In genomic region chr15:66654718-66655375, GRCh38 we compare ENCODE assay signal across 9 cellular contexts. TPM values are rescaled to one million over a fixed set of nuclear protein-coding genes. Genes with fewer than 3 reads are reported as not detected.
DNase-seq lines count a peak whose midpoint lies in the region; ATAC-seq and TF ChIP-seq lines count a peak whose summit lies in the region.
"Had no signal": no experiment of that assay in that cellular context is flagged by ENCODE, and none has a peak within 500 bp of the region (broad histone marks: within the 10 kb centered on the region; RNA-seq: fewer than 3 reads in every experiment).

No MANE protein-coding gene starts in this region.

- TF ChIP-seq POLR2A in IMR-90 (IDR thresholded peaks at IDR 0.05; ENCODE audit: low read depth, low read length) (no peak), gastroesophageal sphincter (IDR thresholded peaks at IDR 0.05) (no peak)

- in situ Hi-C loops in IMR-90 (cut with MboI; ENCODE audit: low sequenced_read_pairs) = no loop called here
- in situ Hi-C loops in GM13977 (cut with MboI; ENCODE audit: low pct_unique_long_range_greater_than_20kb, low sequenced_read_pairs, unreplicated experiment) = no loop called here

- no peak overlapping the region for H4K91ac ChIP-seq in IMR-90 (ENCODE audit: insufficient read depth, low read depth, low read length)

- POLR2A ChIA-PET in IMR-90 (lab: Charles Lee; ENCODE audit: unreplicated experiment) = no interaction called here

- H3K9ac ChIP-seq in IMR-90 (ENCODE audit: low read depth, low read length) (no peak overlapping the region), iPS-20b (ENCODE audit: low read depth, low read length) (no peak overlapping the region; the same call in 1 of the 2 replicates)

- H3K14ac ChIP-seq in IMR-90 (replicated peaks; ENCODE audit: low read depth, low read length) = no peak overlapping the region

- H2BK120ac ChIP-seq in IMR-90 (ENCODE audit: low read depth, low read length) = no peak overlapping the region

- peak overlapping the region; percentile 83 for H2AFZ ChIP-seq in IMR-90 (replicated peaks; ENCODE audit: low read length, poor library complexity)

- H2AK5ac ChIP-seq in IMR-90 (ENCODE audit: low read depth, low read length) = no peak overlapping the region

- TF ChIP-seq CTCF in IMR-90 (conservative IDR thresholded peaks at IDR 0.05; ENCODE audit: low read depth, low read length) (no peak), gastroesophageal sphincter (IDR thresholded peaks at IDR 0.05) (no peak), GM13977 (IDR thresholded peaks at IDR 0.05; ENCODE audit: extremely low read depth, insufficient read depth, missing control alignments) (no peak)

- H3K9me3 Mint-ChIP-seq in stimulated activated memory B cell treated with anti-CD40 and anti-IgM and Interleukin-4, amounts not matched to agents 10 μg/mL and 1 μg/mL and 100 μg/mL, for 72 hours = no peaks in the 10 kb centered on the region

- WGBS in IMR-90 (ENCODE audit: extremely low coverage in 2 of 2, insufficient read length in 1 of 2), 2 experiments = 15% methylated on average over 4 of the region's 48 CpGs; no CpG with 5 or more reads in 1 of the 2 experiments
- WGBS in gastroesophageal sphincter (ENCODE audit: low coverage in 1 of 2), 2 donors = 30 to 33% methylated on average over 2 to 4 of the region's 48 CpGs

- H4K5ac ChIP-seq in IMR-90 (ENCODE audit: low read depth, low read length) = no peak overlapping the region

- no peak overlapping the region for H2BK20ac ChIP-seq in IMR-90 (ENCODE audit: low read depth, low read length)

- H4K20me1 ChIP-seq in IMR-90 (ENCODE audit: insufficient read depth, low read length) = no peaks in the 10 kb centered on the region

- TF ChIP-seq EP300 in gastroesophageal sphincter (IDR thresholded peaks at IDR 0.05) = no peak

- DNase-seq in IMR-90 (no peak), NCI-H524 (lab: John Stamatoyannopoulos, UW) (no peak), NCI-H1092 treated with DMSO at 0.1 percent for 48 hours (lab: John Stamatoyannopoulos, UW) (no peak), GM13977 (ENCODE audit: low spot score) (no peak)
- peak; percentile 27 for DNase-seq in activated naive CD4-positive, alpha-beta T cell treated with anti-CD3 and anti-CD28 coated beads, Interleukin-2, amount 50 U/mL, for 16 hours
- DNase-seq: NCI-H1694 treated with DMSO at 0.1 percent for 48 hours had no signal

- peaks cover 58% of the 10 kb centered on the region for H3K27me3 Mint-ChIP-seq in stimulated activated memory B cell treated with anti-CD40 and anti-IgM and Interleukin-4, amounts not matched to agents 10 μg/mL and 1 μg/mL and 100 μg/mL, for 72 hours

- no peak overlapping the region for H3K4me2 ChIP-seq in IMR-90 (ENCODE audit: low read depth, low read length)

- no peak overlapping the region for H3K23ac ChIP-seq in IMR-90 (ENCODE audit: low read depth, low read length)

- intact Hi-C loops in IMR-90 (cut with micrococcal nuclease) = no loop called here

- no peak overlapping the region for H3K27ac ChIP-seq in IMR-90 (ENCODE audit: insufficient read depth, low read length)
- no peak overlapping the region for H3K27ac ChIP-seq in iPS-20b (ENCODE audit: low read length)
- H3K27ac ChIP-seq in gastroesophageal sphincter = peak overlapping the region in 1 of 4 donors; percentile 64

- no peaks in the 10 kb centered on the region for H3K79me1 ChIP-seq in IMR-90 (ENCODE audit: low read depth in 1 of 2, low read length in 2 of 2)

- H3K27me3 ChIP-seq in IMR-90 (ENCODE audit: control insufficient read depth, insufficient read depth, low read length) (peaks cover 7% of the 10 kb centered on the region; the same call in 1 of the 2 replicates), iPS-20b (ENCODE audit: insufficient read depth, low read length) (no peaks in the 10 kb centered on the region), gastroesophageal sphincter (peaks cover 11% of the 10 kb centered on the region)

- H3K4me3 ChIP-seq in IMR-90 (ENCODE audit: insufficient read depth, low read depth, low read length) (no peak overlapping the region), iPS-20b (ENCODE audit: low read length) (peak overlapping the region; percentile 35; the same call in 1 of the 2 replicates), gastroesophageal sphincter (peak overlapping the region in 1 of 2 donors; percentile 46)

- no TSS peak for BruUV-seq in IMR-90 (replicated peaks; lab: Mats Ljungman, UMichigan)

- no peaks in the 10 kb centered on the region for H3K9me3 ChIP-seq in IMR-90 (ENCODE audit: control insufficient read depth, insufficient read depth, low read length)
- no peaks in the 10 kb centered on the region for H3K9me3 ChIP-seq in iPS-20b (ENCODE audit: insufficient read depth, low read depth, low read length)
- H3K9me3 ChIP-seq in gastroesophageal sphincter = no peaks in the 10 kb centered on the region

- H3K27ac Mint-ChIP-seq in stimulated activated memory B cell treated with anti-CD40 and anti-IgM and Interleukin-4, amounts not matched to agents 10 μg/mL and 1 μg/mL and 100 μg/mL, for 72 hours = no peak overlapping the region

- H3K36me3 ChIP-seq in IMR-90 (ENCODE audit: control insufficient read depth, insufficient read depth, low read length) (no peaks in the 10 kb centered on the region), iPS-20b (ENCODE audit: insufficient read depth, low read depth, low read length) (no peaks in the 10 kb centered on the region), gastroesophageal sphincter (no peaks in the 10 kb centered on the region)

- no peak overlapping the region for H3K4me3 Mint-ChIP-seq in stimulated activated memory B cell treated with anti-CD40 and anti-IgM and Interleukin-4, amounts not matched to agents 10 μg/mL and 1 μg/mL and 100 μg/mL, for 72 hours

- peaks cover 4% of the 10 kb centered on the region; the same call in 1 of the 2 replicates for H3K9me1 ChIP-seq in IMR-90 (ENCODE audit: insufficient read depth, low read length)

- CTCF ChIA-PET in IMR-90 (lab: Yijun Ruan, JAX) = no interaction called here

- H2AK9ac ChIP-seq in IMR-90 (replicated peaks; ENCODE audit: low read depth, low read length, poor library complexity) = no peak overlapping the region

- H3K18ac ChIP-seq in IMR-90 (ENCODE audit: low read depth, low read length) = no peak overlapping the region

- ATAC-seq in IMR-90 (ENCODE audit: low read depth) (0 out of 2 replicates have a peak, but pooled peaks have one; percentile 50), gastroesophageal sphincter (no peak)
- ATAC-seq in stimulated activated memory B cell treated with anti-CD40 and anti-IgM and Interleukin-4, amounts not matched to agents 10 μg/mL and 1 μg/mL and 100 μg/mL, for 72 hours = peak; percentile 58

- H3K4me1 ChIP-seq in IMR-90 (ENCODE audit: control insufficient read depth, insufficient read depth, low read length) = peaks cover 2% of the 10 kb centered on the region; the same call in 1 of the 2 replicates
- H3K4me1 ChIP-seq in iPS-20b (ENCODE audit: insufficient read depth, low read length) = peaks cover 20% of the 10 kb centered on the region; the same call in 1 of the 2 replicates
- H3K4me1 ChIP-seq in gastroesophageal sphincter = peaks cover 0 to 25% (median 4%) of the 10 kb centered on the region in 3 donors

- no peaks in the 10 kb centered on the region for H3K4me1 Mint-ChIP-seq in stimulated activated memory B cell treated with anti-CD40 and anti-IgM and Interleukin-4, amounts not matched to agents 10 μg/mL and 1 μg/mL and 100 μg/mL, for 72 hours

- no peak for TF ChIP-seq RAD21 in IMR-90 (IDR thresholded peaks at IDR 0.05; ENCODE audit: low read length)

- no peak overlapping the region for H3K4ac ChIP-seq in IMR-90 (ENCODE audit: low read depth, low read length)

- no peak overlapping the region for H4K8ac ChIP-seq in IMR-90 (ENCODE audit: low read depth in 2 of 2, low read length in 2 of 2)

- no peak overlapping the region for H2BK5ac ChIP-seq in IMR-90 (ENCODE audit: low read depth, low read length, poor library complexity, severe bottlenecking)

- no peak overlapping the region for H3K56ac ChIP-seq in IMR-90 (ENCODE audit: extremely low read depth, insufficient read depth, low read length)

- H3K36me3 Mint-ChIP-seq in stimulated activated memory B cell treated with anti-CD40 and anti-IgM and Interleukin-4, amounts not matched to agents 10 μg/mL and 1 μg/mL and 100 μg/mL, for 72 hours = no peaks in the 10 kb centered on the region

- dilution Hi-C loops in IMR-90 (cut with HindIII; ENCODE audit: low sequenced_read_pairs, unreplicated experiment) = no loop called here

- no peak overlapping the region for H2BK15ac ChIP-seq in IMR-90 (ENCODE audit: low read depth, low read length)

TF ChIP-seq in IMR-90, 13 proteins besides CTCF, POLR2A, EP300 and RAD21:
- TF ChIP-seq SMC3 (IDR thresholded peaks at IDR 0.05; ENCODE audit: low read depth, low read length) = no peak
- no peak for TF ChIP-seq BHLHE40 (IDR thresholded peaks at IDR 0.05; ENCODE audit: low read depth, low read length)
- TF ChIP-seq MAZ (IDR thresholded peaks at IDR 0.05; ENCODE audit: borderline replicate concordance, low read depth, low read length) = no peak

RNA-seq across cellular contexts. Expression of gene SMAD6, which starts 47.2 kb away (rescaled TPM):
- 3.6 and 4.8 TPM in 2 replicates for total RNA-seq in IMR-90 (2012; rRNA removed)
- 8.5 and 13.6 TPM in 2 replicates for polyA plus RNA-seq in IMR-90 (2012; rRNA removed)
- polyA plus RNA-seq in IMR-90 (2012; cell fraction: cytosol; rRNA removed) = 4.7 and 9.3 TPM in 2 replicates
- 17.3 and 42.6 TPM in 2 replicates for polyA plus RNA-seq in IMR-90 (2012; cell fraction: nucleus; rRNA removed; ENCODE audit: low replicate concordance)
- total RNA-seq in gastroesophageal sphincter = 10 to 100 TPM in 3 of 4 donors, 1 to 10 TPM in 1; 9.9 to 11.2 (median 10.9) TPM
